ENCODE assay signal across 10 cellular contexts in the genomic region with DNA sequence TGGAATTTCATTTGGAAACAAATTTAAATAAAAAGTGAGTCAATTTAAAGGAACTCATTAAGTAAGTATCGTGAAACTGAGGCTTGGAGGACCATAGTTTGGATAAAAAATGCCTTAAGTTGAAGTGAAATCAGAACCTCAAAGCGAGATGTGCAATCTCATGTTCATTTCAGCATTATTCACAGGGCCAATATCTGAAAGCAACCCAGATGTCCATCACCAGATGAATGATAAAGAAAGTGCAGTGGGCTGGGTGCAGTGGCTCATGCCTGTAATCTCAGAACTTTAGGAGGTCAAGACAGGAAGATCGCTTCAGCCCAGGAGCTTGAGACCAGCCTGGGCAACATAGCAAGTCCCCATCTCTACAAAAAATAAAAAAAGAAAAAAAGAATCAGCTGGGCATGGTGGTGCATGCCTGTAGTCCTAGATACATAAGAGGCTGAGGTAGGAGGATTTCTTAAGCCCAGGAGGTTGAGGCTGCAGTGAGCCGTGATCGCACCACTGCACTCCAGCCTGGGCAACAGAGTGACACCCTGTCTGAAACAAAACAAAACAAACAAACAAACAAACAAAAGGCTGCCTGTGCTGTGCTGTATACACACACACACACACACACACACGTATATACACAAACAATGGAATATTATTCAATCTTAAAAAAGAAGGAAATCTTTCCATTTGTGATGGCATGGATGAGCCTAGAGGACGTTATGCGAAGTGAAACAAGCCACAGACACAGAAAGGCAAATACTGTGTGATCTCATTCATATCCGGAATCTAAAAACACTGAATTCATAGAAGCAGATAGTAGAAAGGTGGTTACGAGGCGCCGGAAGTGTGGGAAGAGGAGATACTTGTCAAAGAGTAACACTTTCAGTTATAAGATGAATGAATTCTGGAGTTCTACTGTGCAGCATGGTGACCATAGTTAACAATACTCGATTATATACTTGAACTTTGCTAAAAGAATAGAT. TPM values are rescaled to one million over a fixed set of nuclear protein-coding genes. Genes with fewer than 3 reads are reported as not detected.
DNase-seq lines count a peak whose midpoint lies in the region; ATAC-seq and TF ChIP-seq lines count a peak whose summit lies in the region.
"Had no signal": no experiment of that assay in that cellular context is flagged by ENCODE, and none has a peak within 500 bp of the region (broad histone marks: within the 10 kb centered on the region; RNA-seq: fewer than 3 reads in every experiment).

No MANE protein-coding gene starts in this region.

- CTCF ChIA-PET in activated B cell treated with CpG ODN at 0.5 μM for 24 hours (lab: Charles Lee) = no interaction called here

- ATAC-seq in GM18511 (IDR thresholded peaks at IDR 0.05; ENCODE audit: unreplicated experiment) (peak; percentile 74), HG02938 (IDR thresholded peaks at IDR 0.05; ENCODE audit: unreplicated experiment) (peak; percentile 55), activated B cell treated with CpG ODN at 0.5 μM for 24 hours (ENCODE audit: low read depth) (no peak), natural killer cell (peak in 2 of 3 donors; percentile 26 to 50)

- H3K27me3 Mint-ChIP-seq in activated B cell treated with CpG ODN at 0.5 μM for 24 hours = no peaks in the 10 kb centered on the region
- H3K27me3 Mint-ChIP-seq in natural killer cell (ENCODE audit: low read depth in 2 of 2) = peaks cover 11 to 12% of the 10 kb centered on the region in 2 donors

- H3K9me3 Mint-ChIP-seq in activated B cell treated with CpG ODN at 0.5 μM for 24 hours (no peaks in the 10 kb centered on the region), natural killer cell (no peaks in the 10 kb centered on the region)

- TF ChIP-seq CTCF in activated B cell treated with CpG ODN at 0.5 μM for 24 hours (IDR thresholded peaks at IDR 0.05) = no peak
- no peak for TF ChIP-seq CTCF in natural killer cell (IDR thresholded peaks at IDR 0.05)

- H3K4me3 Mint-ChIP-seq in activated B cell treated with CpG ODN at 0.5 μM for 24 hours (peak overlapping the region; percentile 0), natural killer cell (no peak overlapping the region)

- H3K36me3 Mint-ChIP-seq in activated B cell treated with CpG ODN at 0.5 μM for 24 hours (ENCODE audit: low read depth) (no peaks in the 10 kb centered on the region), natural killer cell (no peaks in the 10 kb centered on the region)

- POLR2A ChIA-PET in activated B cell treated with CpG ODN at 0.5 μM for 24 hours (lab: Charles Lee) = no interaction called here

- intact Hi-C loops in activated B cell treated with CpG ODN at 0.5 μM for 24 hours (cut with micrococcal nuclease) (no loop called here), natural killer cell (cut with micrococcal nuclease) (no loop called here)

- H3K27ac Mint-ChIP-seq in activated B cell treated with CpG ODN at 0.5 μM for 24 hours = no peak overlapping the region
- no peak overlapping the region for H3K27ac Mint-ChIP-seq in natural killer cell

- peaks cover 7% of the 10 kb centered on the region for H3K4me1 Mint-ChIP-seq in activated B cell treated with CpG ODN at 0.5 μM for 24 hours
- H3K4me1 Mint-ChIP-seq in natural killer cell = peaks cover 0 to 14% of the 10 kb centered on the region in 2 donors

- no peak for DNase-seq in activated B cell treated with CpG ODN at 0.5 μM for 24 hours
- DNase-seq in natural killer cell = no peak
- no peak for DNase-seq in cerebellum (ENCODE audit: low spot score)
- DNase-seq in Ammon's horn (ENCODE audit: low spot score) = no peak
- no peak for DNase-seq in NOMO-1 treated with dmso at 0.1 percent for 144 hours (lab: John Stamatoyannopoulos, UW; ENCODE audit: unreplicated experiment)
- no peak for DNase-seq in HT-29 (ENCODE audit: low spot score)
- DNase-seq: NCI-H1417 treated with DMSO at 0.1 percent for 48 hours, sigmoid colon had no signal

RNA-seq across cellular contexts. Expression of gene SH3RF3, which starts 14.5 kb away (rescaled TPM):
- total RNA-seq in activated B cell treated with CpG ODN at 0.5 μM for 24 hours = 0.07 and 0.09 TPM in 2 replicates
- under 1 TPM; 0.23 to 0.61 (median 0.34) TPM for total RNA-seq in natural killer cell
- total RNA-seq in cerebellum = 3.5 TPM
- total RNA-seq in HT-29 (2014; rRNA removed; shearing (Covaris generic)) = 0.05 and 0.16 TPM in 2 replicates
